ENCODE assay signal across 18 cellular contexts in the genomic region with DNA sequence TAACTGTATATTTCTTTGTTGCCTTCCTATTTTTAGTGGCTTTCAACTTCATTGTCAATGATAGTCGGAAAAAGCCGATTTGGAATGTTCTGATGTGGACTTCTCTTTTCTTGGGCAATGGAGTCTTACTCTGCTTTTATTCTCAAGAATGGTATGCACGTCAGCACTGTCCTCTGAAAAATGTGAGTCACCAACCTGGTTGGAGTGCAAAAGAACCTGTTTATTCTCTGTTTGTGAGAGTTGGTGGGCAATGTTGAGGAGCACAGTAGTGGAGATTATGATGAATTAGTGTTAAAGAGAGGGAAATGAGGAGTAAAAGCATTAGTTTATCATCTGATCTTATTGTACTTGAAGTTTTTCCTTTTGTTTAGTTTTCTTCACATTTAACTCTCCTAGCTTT. TPM values are rescaled to one million over a fixed set of nuclear protein-coding genes. Genes with fewer than 3 reads are reported as not detected.
"Had no signal": no experiment of that assay in that cellular context is flagged by ENCODE, and none has a peak within 500 bp of the region (broad histone marks: within the 10 kb centered on the region; RNA-seq: fewer than 3 reads in every experiment).

No MANE protein-coding gene starts in this region.

- H3K4me1 Mint-ChIP-seq: neural progenitor cell had no signal

- H3K4me3 ChIP-seq: dorsolateral prefrontal cortex, neural progenitor cell, stomach had no signal

- H3K27me3 Mint-ChIP-seq: progenitor cell of endocrine pancreas, type B pancreatic cell had no signal

- H3K9me3 Mint-ChIP-seq: activated T-cell treated with anti-CD3 and anti-CD28 coated beads, Interleukin-2, amount 50 U/mL, for 72 hours; neural progenitor cell; type B pancreatic cell had no signal

- H3K27ac ChIP-seq: dorsolateral prefrontal cortex, epithelial cell of prostate, neural progenitor cell, stomach had no signal

- H3K9ac ChIP-seq: neural progenitor cell had no signal

- H2AFZ ChIP-seq: neural progenitor cell had no signal

- H3K4me2 ChIP-seq: neural progenitor cell had no signal

- H3K4me1 ChIP-seq: neural progenitor cell had no signal

- H3K4me3 Mint-ChIP-seq: activated T-cell treated with anti-CD3 and anti-CD28 coated beads, Interleukin-2, amount 50 U/mL, for 72 hours; neural progenitor cell; type B pancreatic cell had no signal

- DNase-seq: activated CD8-positive, alpha-beta memory T cell treated with anti-CD3 and anti-CD28 coated beads, Interleukin-2, amount 50 U/mL, for 4 hours; activated gamma-delta T cell treated with Interleukin-2 at 50 U/mL for 16 hours; activated T-cell treated with anti-CD3 and anti-CD28 coated beads, Interleukin-2, amount 50 U/mL, for 72 hours; dorsolateral prefrontal cortex; foreskin melanocyte; hypothalamus; stimulated activated CD4-positive, alpha-beta T cell treated with anti-CD3 and anti-CD28 coated beads, Interleukin-12 subunit alpha, Interleukin-12 subunit beta, amount 100 ng/mL, for 4 hours; stimulated activated CD4-positive, alpha-beta T cell treated with anti-CD3 and anti-CD28 coated beads, Interleukin-2, amount 100 ng/mL, for 24 hours; stomach; SW 1271 had no signal

- H3K27ac Mint-ChIP-seq: activated T-cell treated with anti-CD3 and anti-CD28 coated beads, Interleukin-2, amount 50 U/mL, for 72 hours; neural progenitor cell; progenitor cell of endocrine pancreas; type B pancreatic cell had no signal

- H3K27me3 ChIP-seq: dorsolateral prefrontal cortex, neural progenitor cell, stomach had no signal

- H3K9me3 ChIP-seq: stomach had no signal

- ATAC-seq: activated T-cell treated with anti-CD3 and anti-CD28 coated beads, Interleukin-2, amount 50 U/mL, for 72 hours; left lobe of liver had no signal

RNA-seq across cellular contexts. Expression of gene AXDND1, which starts 14.5 kb away (rescaled TPM):
- total RNA-seq: left lobe of liver; lung microvascular endothelial cell; myocyte; T-helper 2 cell treated with Interferon-gamma antibody and Interleukin-4, amounts not matched to agents 100 ng/mL and 5 ng/mL, for 36 hours had no signal
